21 cellular contexts compared by ENCODE assay signal in genomic region chr12:39502657-39503056, GRCh38.
A peak's percentile ranks its signal among the peaks of the same experiment; 100 is the strongest.
DNase-seq lines count a peak whose midpoint lies in the region; ATAC-seq and TF ChIP-seq lines count a peak whose summit lies in the region.
"Had no signal": no experiment of that assay in that cellular context is flagged by ENCODE, and none has a peak within 500 bp of the region (broad histone marks: within the 10 kb centered on the region; RNA-seq: fewer than 3 reads in every experiment).

No MANE protein-coding gene starts in this region.

- in situ Hi-C loops in astrocyte of the cerebellum (cut with HindIII; ENCODE audit: low sequenced_read_pairs) = no loop called here

- DNase-seq in HS-27A (ENCODE audit: low read depth) = peak; percentile 8
- DNase-seq in astrocyte of the cerebellum (ENCODE audit: low read depth) = peak; percentile 55
- peak; percentile 21 for DNase-seq in iPS-NIHi11 (ENCODE audit: low spot score)
- DNase-seq in activated T-cell treated with anti-CD3 and anti-CD28 coated beads, Interleukin-2, amount 50 U/mL, for 1 hour = no peak
- no peak for DNase-seq in COLO668 (lab: John Stamatoyannopoulos, UW; ENCODE audit: unreplicated experiment)
- DNase-seq in stimulated activated CD4-positive, alpha-beta T cell treated with anti-CD3 and anti-CD28 coated beads, Interleukin-15, amount 100 ng/mL, for 24 hours = no peak
- DNase-seq: ACHN; CD4-positive, alpha-beta memory T cell; DND-41; GOT3; Karpas-422; MV-4-11; NCI-H1105 treated with DMSO at 0.1 percent for 48 hours; NCI-H2081; NCI-H2171; NCI-H345; NCI-H524 treated with DMSO at 0.1 percent for 48 hours; OCI-M1; Right ventricle myocardium superior had no signal

- H3K4me3 ChIP-seq in astrocyte of the cerebellum (ENCODE audit: low read depth, low read length) = no peak overlapping the region
- H3K4me3 ChIP-seq: BLaER1 had no signal

- no peak for TF ChIP-seq CTCF in astrocyte of the cerebellum (IDR thresholded peaks at IDR 0.05; ENCODE audit: low read depth, low read length, missing control alignments)

- no peak for ATAC-seq in HG03039 (IDR thresholded peaks at IDR 0.05; ENCODE audit: unreplicated experiment)

Comparison
In these comparisons a context has a peak if more than half of its experiments do, and no peak if none do; other contexts are left out.
1. DNase-seq: peak in HS-27A (single experiment), astrocyte of the cerebellum (single experiment) and iPS-NIHi11 (single experiment); none in activated T-cell treated with anti-CD3 and anti-CD28 coated beads, Interleukin-2, amount 50 U/mL, for 1 hour (single experiment), COLO668 (single experiment) and stimulated activated CD4-positive, alpha-beta T cell treated with anti-CD3 and anti-CD28 coated beads, Interleukin-15, amount 100 ng/mL, for 24 hours (single experiment).